ENCODE assay signal across 8 cellular contexts in the genomic region with DNA sequence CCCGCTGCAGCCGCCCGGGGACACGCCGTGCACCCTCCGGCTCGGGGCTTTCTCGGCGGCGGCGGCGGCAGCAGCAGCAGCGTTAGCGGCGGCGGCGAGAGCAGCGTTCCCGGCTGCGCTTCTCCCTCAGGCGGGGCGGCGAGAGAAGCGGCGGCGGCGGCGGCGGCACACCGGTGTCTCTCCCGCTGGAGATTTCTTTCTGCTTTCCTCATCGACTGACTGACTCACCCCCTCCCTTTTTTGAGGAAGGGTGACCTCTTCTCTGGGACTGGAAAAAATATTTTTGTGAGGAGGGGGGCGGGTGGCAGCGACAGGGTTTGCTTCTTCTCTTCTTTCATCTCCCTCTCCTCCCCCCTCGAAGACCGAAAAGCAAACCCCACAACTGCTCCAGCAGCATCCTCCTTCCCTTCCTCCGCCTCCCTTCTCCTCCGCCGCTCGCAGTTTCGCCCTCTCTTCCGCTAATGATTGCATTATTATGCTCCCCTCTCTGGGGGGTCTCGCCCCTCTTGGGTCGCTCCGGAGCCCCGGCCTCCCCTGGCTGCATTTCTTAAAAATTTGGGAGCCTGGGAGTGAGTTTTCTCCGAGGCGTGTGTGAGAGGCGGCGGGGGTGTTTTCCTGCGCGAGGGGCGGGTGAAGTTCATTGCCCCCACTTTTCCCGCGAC. TPM values are rescaled to one million over a fixed set of nuclear protein-coding genes. Genes with fewer than 3 reads are reported as not detected.
A peak's percentile ranks its signal among the peaks of the same experiment; 100 is the strongest.
DNase-seq lines count a peak whose midpoint lies in the region; ATAC-seq and TF ChIP-seq lines count a peak whose summit lies in the region.

No MANE protein-coding gene starts in this region.

- no peak for ATAC-seq in HG02885 (IDR thresholded peaks at IDR 0.05; ENCODE audit: poor library complexity, unreplicated experiment)

- H3K27ac ChIP-seq in ascending aorta = peak overlapping the region; percentile 43 to 93
- no peak overlapping the region for H3K27ac ChIP-seq in smooth muscle cell (ENCODE audit: low read depth)

- TF ChIP-seq CTCF in ascending aorta (IDR thresholded peaks at IDR 0.05) (no peak), smooth muscle cell (IDR thresholded peaks at IDR 0.05; ENCODE audit: borderline replicate concordance, insufficient read depth, poor library complexity, severe bottlenecking) (no peak)

- intact Hi-C loops in ascending aorta (cut with DNase I) = no loop called here

- H3K36me3 ChIP-seq in ascending aorta (no peaks in the 10 kb centered on the region), smooth muscle cell (ENCODE audit: low read depth) (no peaks in the 10 kb centered on the region)

- peak overlapping the region; percentile 96 for H3K4me2 ChIP-seq in smooth muscle cell

- H3K27me3 ChIP-seq in ascending aorta = no peaks in the 10 kb centered on the region
- H3K27me3 ChIP-seq in smooth muscle cell (ENCODE audit: low read depth) = peaks cover 29% of the 10 kb centered on the region

- peaks cover 11% of the 10 kb centered on the region for H3K79me2 ChIP-seq in smooth muscle cell (ENCODE audit: low read depth)

- peak overlapping the region; percentile 80 to 85 for H3K4me3 ChIP-seq in ascending aorta
- H3K4me3 ChIP-seq in iPS-18c (ENCODE audit: insufficient read depth, low read depth, low read length) = peak overlapping the region; percentile 63
- H3K4me3 ChIP-seq in smooth muscle cell = peak overlapping the region; percentile 99

- H3K9me3 ChIP-seq in ascending aorta = no peaks in the 10 kb centered on the region
- no peaks in the 10 kb centered on the region for H3K9me3 ChIP-seq in iPS-18c (ENCODE audit: control insufficient read depth, insufficient read depth, low read length)
- H3K9me3 ChIP-seq in smooth muscle cell (replicated peaks; ENCODE audit: low read depth) = no peaks in the 10 kb centered on the region

- H2AFZ ChIP-seq in smooth muscle cell (ENCODE audit: low read depth) = peak overlapping the region; percentile 97

- under 1% methylated on average over 40 of the region's 55 CpGs for WGBS in smooth muscle cell (ENCODE audit: low lambda C conversion rate)

- H3F3A ChIP-seq in smooth muscle cell (ENCODE audit: low read depth) = peaks cover 16% of the 10 kb centered on the region

- peak overlapping the region; percentile 76 for H3K9ac ChIP-seq in smooth muscle cell (ENCODE audit: low read depth)

- DNase-seq in activated CD4-positive, alpha-beta T cell treated with anti-CD3 and anti-CD28 coated beads for 48 hours = peak; percentile 2
- no peak for DNase-seq in activated CD4-positive, alpha-beta T cell treated with anti-CD3 and anti-CD28 coated beads, Interleukin-2, amount 50 U/mL, for 4 hours
- DNase-seq in NCI-H1694 (lab: John Stamatoyannopoulos, UW) (peak; percentile 18), ascending aorta (ENCODE audit: low spot score in 2 of 2) (peak in 1 of 2 donors; percentile 65), smooth muscle cell (lab: John Stamatoyannopoulos, UW; ENCODE audit: unreplicated experiment) (no peak)
- no peak for DNase-seq in activated naive CD4-positive, alpha-beta T cell (lab: John Stamatoyannopoulos, UW)

- peaks cover 9 to 13% of the 10 kb centered on the region in 2 donors for H3K4me1 ChIP-seq in ascending aorta
- peaks cover 8% of the 10 kb centered on the region for H3K4me1 ChIP-seq in smooth muscle cell (ENCODE audit: low read depth)

- H4K20me1 ChIP-seq in smooth muscle cell (ENCODE audit: low read depth) = peaks cover 30% of the 10 kb centered on the region

RNA-seq across cellular contexts. Expression of a gene that starts 0.3 kb away (rescaled TPM):
- total RNA-seq in ascending aorta (90.4 TPM), smooth muscle cell (6.0 and 6.5 TPM in 2 replicates)
- 8.6 and 11.4 TPM in 2 replicates for polyA plus RNA-seq in smooth muscle cell

Comparison
In these comparisons a context has a peak if more than half of its experiments do, and no peak if none do; other contexts are left out.
1. DNase-seq: peak in activated CD4-positive, alpha-beta T cell treated with anti-CD3 and anti-CD28 coated beads for 48 hours (single experiment) and NCI-H1694 (single experiment); none in activated CD4-positive, alpha-beta T cell treated with anti-CD3 and anti-CD28 coated beads, Interleukin-2, amount 50 U/mL, for 4 hours (0 of 2), smooth muscle cell (single experiment) and activated naive CD4-positive, alpha-beta T cell (0 of 4).
2. RNA of a gene that starts 0.3 kb away (total RNA-seq): 90.4 TPM in ascending aorta (single experiment); 6.0 to 6.5 TPM in smooth muscle cell; every median in the first group is over 10 times any median in the second.
3. Peak in every context shown above with its lines, with median percentiles within 50 percentile points of each other: H3K4me3 ChIP-seq.